11 cellular contexts compared by ENCODE assay signal in genomic region chr4:107740950-107741701, GRCh38. TPM values are rescaled to one million over a fixed set of nuclear protein-coding genes. Genes with fewer than 3 reads are reported as not detected.
A peak's percentile ranks its signal among the peaks of the same experiment; 100 is the strongest.
DNase-seq lines count a peak whose midpoint lies in the region; ATAC-seq and TF ChIP-seq lines count a peak whose summit lies in the region.
"Had no signal": no experiment of that assay in that cellular context is flagged by ENCODE, and none has a peak within 500 bp of the region (broad histone marks: within the 10 kb centered on the region; RNA-seq: fewer than 3 reads in every experiment).

No MANE protein-coding gene starts in this region.

- no peaks in the 10 kb centered on the region for H3K9me3 ChIP-seq in mesodermal cell (ENCODE audit: control insufficient read depth, low read length)
- H3K9me3 ChIP-seq in tibial nerve: no peaks in the 10 kb centered on the region
- H3K9me3 ChIP-seq in naive thymus-derived CD4-positive, alpha-beta T cell (ENCODE audit: control insufficient read depth in 2 of 3, low read length in 3 of 3): no peaks in the 10 kb centered on the region

- no peak for TF ChIP-seq CTCF in tibial nerve (IDR thresholded peaks at IDR 0.05)

- POLR2A ChIA-PET in naive thymus-derived CD4-positive, alpha-beta T cell (lab: Charles Lee): no interaction called here

- intact Hi-C loops in naive thymus-derived CD4-positive, alpha-beta T cell (cut with micrococcal nuclease): loop anchor here in 1 of 2 donors (2.0 kb wide), 1 partner anchor 1474 kb away; no protein-coding TSS in a partner anchor

- no peak overlapping the region for H3K4me3 Mint-ChIP-seq in naive thymus-derived CD4-positive, alpha-beta T cell
- H3K4me3 Mint-ChIP-seq: naive B cell had no signal

- ATAC-seq in naive thymus-derived CD4-positive, alpha-beta T cell: no peak

- H3K27me3 ChIP-seq in tibial nerve: no peaks in the 10 kb centered on the region
- no peaks in the 10 kb centered on the region for H3K27me3 ChIP-seq in naive thymus-derived CD4-positive, alpha-beta T cell (ENCODE audit: control insufficient read depth in 2 of 2, insufficient read depth in 2 of 2, low read length in 2 of 2)

- 89 to 96% methylated on average over 8 to 11 of the region's 11 CpGs for WGBS in mesodermal cell (ENCODE audit: insufficient coverage in 2 of 2), 2 experiments
- WGBS in tibial nerve, 2 donors: 34 to 39% methylated on average over 11 of the region's 11 CpGs

- no peak overlapping the region for H3K27ac Mint-ChIP-seq in naive thymus-derived CD4-positive, alpha-beta T cell
- H3K27ac Mint-ChIP-seq: naive B cell had no signal

- H3K9me3 Mint-ChIP-seq in naive thymus-derived CD4-positive, alpha-beta T cell: peaks cover 0 to 13% (median 2%) of the 10 kb centered on the region in 11 donors

- H3K27me3 Mint-ChIP-seq in naive thymus-derived CD4-positive, alpha-beta T cell: peaks cover 0 to 2% (median 0%) of the 10 kb centered on the region in 5 donors

- DNase-seq in M059J (ENCODE audit: low read depth): peak; percentile 28
- DNase-seq in dermis microvascular lymphatic vessel endothelial cell (ENCODE audit: low read depth in 2 of 2): peak; percentile 72 to 76
- DNase-seq in tibial nerve (ENCODE audit: low spot score in 2 of 2): peak; percentile 48 to 63
- no peak for DNase-seq in COR-L47 (lab: John Stamatoyannopoulos, UW)
- DNase-seq in NOMO-1 (lab: John Stamatoyannopoulos, UW; ENCODE audit: unreplicated experiment in 2 of 2): no peak
- DNase-seq in naive thymus-derived CD4-positive, alpha-beta T cell: no peak
- DNase-seq: activated effector memory CD4-positive, alpha-beta T cell treated with Interleukin-2 at 50 U/mL for 16 hours; naive B cell; NCI-H510A had no signal

- CTCF ChIA-PET in naive thymus-derived CD4-positive, alpha-beta T cell (lab: Charles Lee): no interaction called here

- peak; percentile 45 to 65 for TF ChIP-seq EP300 in tibial nerve (IDR thresholded peaks at IDR 0.05)

- H3K4me3 ChIP-seq in mesodermal cell (ENCODE audit: extremely low read depth, insufficient read depth, low read length, poor library complexity, severe bottlenecking): no peak overlapping the region
- H3K4me3 ChIP-seq in tibial nerve: no peak overlapping the region
- H3K4me3 ChIP-seq in naive thymus-derived CD4-positive, alpha-beta T cell (ENCODE audit: low read length): no peak overlapping the region

- H3K4me1 ChIP-seq in mesodermal cell (ENCODE audit: control insufficient read depth, insufficient read depth, low read length, poor library complexity, severe bottlenecking) (no peaks in the 10 kb centered on the region), tibial nerve (peaks cover 0 to 19% (median 8%) of the 10 kb centered on the region in 4 donors)
- no peaks in the 10 kb centered on the region for H3K4me1 ChIP-seq in naive thymus-derived CD4-positive, alpha-beta T cell (ENCODE audit: control insufficient read depth in 2 of 2, insufficient read depth in 2 of 2, low read length in 2 of 2)

- H3K36me3 Mint-ChIP-seq in naive thymus-derived CD4-positive, alpha-beta T cell: no peaks in the 10 kb centered on the region
- H3K36me3 Mint-ChIP-seq: naive B cell had no signal

- TF ChIP-seq POLR2A in tibial nerve (IDR thresholded peaks at IDR 0.05): no peak

- H3K36me3 ChIP-seq in mesodermal cell (ENCODE audit: control insufficient read depth, insufficient read depth, low read length): no peaks in the 10 kb centered on the region
- H3K36me3 ChIP-seq in tibial nerve: no peaks in the 10 kb centered on the region
- no peaks in the 10 kb centered on the region for H3K36me3 ChIP-seq in naive thymus-derived CD4-positive, alpha-beta T cell (ENCODE audit: control insufficient read depth in 2 of 3, insufficient read depth in 3 of 3, low read length in 3 of 3)

- H3K27ac ChIP-seq in mesodermal cell (ENCODE audit: low read depth, low read length, severe bottlenecking) (peak overlapping the region; percentile 60), tibial nerve (peak overlapping the region; percentile 58 to 87 (median 81))
- no peak overlapping the region for H3K27ac ChIP-seq in naive thymus-derived CD4-positive, alpha-beta T cell (ENCODE audit: low read depth, low read length)
- H3K27ac ChIP-seq: HL-60 had no signal

- no peaks in the 10 kb centered on the region for H3K4me1 Mint-ChIP-seq in naive thymus-derived CD4-positive, alpha-beta T cell
- H3K4me1 Mint-ChIP-seq: naive B cell had no signal

RNA-seq across cellular contexts. Expression of gene PAPSS1, which starts 21.1 kb away (rescaled TPM):
- 55.4 and 65.5 TPM in 2 replicates for total RNA-seq in M059J (2014; rRNA removed; shearing (Covaris generic))
- total RNA-seq in dermis microvascular lymphatic vessel endothelial cell (41.8 and 51.6 TPM in 2 replicates), tibial nerve (10 to 100 TPM; 40.4 to 80.8 (median 49.5) TPM)
- polyA plus RNA-seq in mesodermal cell (2013, experiment 1 of 2): 187 TPM
- 177 TPM for polyA plus RNA-seq in mesodermal cell (2013, experiment 2 of 2)
- 10 to 100 TPM in 4 of 5 experiments, 1 to 10 TPM in 1; 7.8 to 30.0 (median 16.1) TPM for total RNA-seq in naive thymus-derived CD4-positive, alpha-beta T cell
- polyA plus RNA-seq in naive thymus-derived CD4-positive, alpha-beta T cell: 10 to 100 TPM; 21.6 to 24.0 TPM

Comparison
In these comparisons a context has a peak if more than half of its experiments do, and no peak if none do; other contexts are left out.
1. DNase-seq: peak in M059J (single experiment), dermis microvascular lymphatic vessel endothelial cell (2 of 2) and tibial nerve (2 of 2); none in COR-L47 (single experiment), NOMO-1 (0 of 2) and naive thymus-derived CD4-positive, alpha-beta T cell (0 of 9).